12 cellular contexts compared by ENCODE assay signal in genomic region chr1:94736549-94736948, GRCh38.
DNase-seq lines count a peak whose midpoint lies in the region; ATAC-seq and TF ChIP-seq lines count a peak whose summit lies in the region.
"Had no signal": no experiment of that assay in that cellular context is flagged by ENCODE, and none has a peak within 500 bp of the region (broad histone marks: within the 10 kb centered on the region; RNA-seq: fewer than 3 reads in every experiment).

No MANE protein-coding gene starts in this region.

- no peak overlapping the region for H2AFZ ChIP-seq in hepatocyte
- H2AFZ ChIP-seq in smooth muscle cell (ENCODE audit: low read depth): no peak overlapping the region
- H2AFZ ChIP-seq: GM23248 had no signal

- ATAC-seq in left ventricle myocardium superior: no peak
- no peak for ATAC-seq in GM18517 (IDR thresholded peaks at IDR 0.05; ENCODE audit: unreplicated experiment)
- ATAC-seq: GM12878 had no signal

- WGBS in hepatocyte (ENCODE audit: low lambda C conversion rate, missing lambda C conversion rate): 73% methylated on average over 1 of the region's 1 CpG
- WGBS in smooth muscle cell (ENCODE audit: low lambda C conversion rate): 92% methylated on average over 1 of the region's 1 CpG

- no TSS peak for BruUV-seq in A673 (replicated peaks; lab: Mats Ljungman, UMichigan)

- H3K27ac ChIP-seq in A673 (ENCODE audit: low read depth, low read length, poor library complexity, severe bottlenecking) (peak overlapping the region; percentile 3), hepatocyte (peak overlapping the region; percentile 57), smooth muscle cell (ENCODE audit: low read depth) (peak overlapping the region; percentile 97)
- peak overlapping the region in 4 of 11 experiments; percentile 16 to 27 (median 20); a peak in 3 of 22 replicates for H3K27ac ChIP-seq in BLaER1 treated with 17β-estradiol and CSF1 and Interleukin-3, amounts not matched to agents 10 nM and 100 nM

- CTCF ChIA-PET in A673 (lab: Charles Lee): no interaction called here

- no peaks in the 10 kb centered on the region for H3K27me3 ChIP-seq in A673 (replicated peaks; ENCODE audit: insufficient read depth, low read depth, low read length, poor library complexity)
- H3K27me3 ChIP-seq in BLaER1 treated with 17β-estradiol and CSF1 and Interleukin-3, amounts not matched to agents 10 nM and 100 nM: no peaks in the 10 kb centered on the region
- H3K27me3 ChIP-seq in hepatocyte: no peaks in the 10 kb centered on the region
- no peaks in the 10 kb centered on the region for H3K27me3 ChIP-seq in smooth muscle cell (ENCODE audit: low read depth)

- H3F3A ChIP-seq in smooth muscle cell (ENCODE audit: low read depth): peaks cover 24% of the 10 kb centered on the region

- no peak overlapping the region for H3K9ac ChIP-seq in BLaER1 treated with 17β-estradiol and CSF1 and Interleukin-3, amounts not matched to agents 10 nM and 100 nM
- no peak overlapping the region for H3K9ac ChIP-seq in smooth muscle cell (ENCODE audit: low read depth)

- no peaks in the 10 kb centered on the region for H3K9me3 ChIP-seq in A673 (ENCODE audit: low read depth, low read length, poor library complexity, severe bottlenecking)
- no peaks in the 10 kb centered on the region for H3K9me3 ChIP-seq in BLaER1 treated with 17β-estradiol and CSF1 and Interleukin-3, amounts not matched to agents 10 nM and 100 nM (replicated peaks in 1 of 11)
- no peaks in the 10 kb centered on the region for H3K9me3 ChIP-seq in hepatocyte (ENCODE audit: low read depth)
- H3K9me3 ChIP-seq in smooth muscle cell (replicated peaks; ENCODE audit: low read depth): no peaks in the 10 kb centered on the region

- no peaks in the 10 kb centered on the region for H3K9me2 ChIP-seq in hepatocyte (replicated peaks; ENCODE audit: insufficient read depth)

- no peak overlapping the region for H3K4me3 ChIP-seq in A673 (ENCODE audit: low read depth, low read length, poor library complexity, severe bottlenecking)
- no peak overlapping the region for H3K4me3 ChIP-seq in BLaER1 treated with 17β-estradiol and CSF1 and Interleukin-3, amounts not matched to agents 10 nM and 100 nM
- no peak overlapping the region for H3K4me3 ChIP-seq in hepatocyte
- H3K4me3 ChIP-seq in smooth muscle cell: no peak overlapping the region
- H3K4me3 ChIP-seq: GM12878 had no signal

- peak overlapping the region in 10 of 11 experiments; percentile 23 to 76 (median 62); a peak in 16 of 22 replicates for H3K4me2 ChIP-seq in BLaER1 treated with 17β-estradiol and CSF1 and Interleukin-3, amounts not matched to agents 10 nM and 100 nM
- H3K4me2 ChIP-seq in hepatocyte (peak overlapping the region; percentile 11), smooth muscle cell (no peak overlapping the region)

- POLR2A ChIA-PET in A673 (lab: Charles Lee; ENCODE audit: low non-redundant PET): no interaction called here

- peaks cover 33% of the 10 kb centered on the region for H3K4me1 ChIP-seq in A673 (ENCODE audit: insufficient read depth, low read length, poor library complexity, severe bottlenecking)
- H3K4me1 ChIP-seq in BLaER1 treated with 17β-estradiol and CSF1 and Interleukin-3, amounts not matched to agents 10 nM and 100 nM: peaks cover 28 to 65% (median 42%) of the 10 kb centered on the region in 10 experiments
- H3K4me1 ChIP-seq in hepatocyte (ENCODE audit: insufficient read depth): peaks cover 25% of the 10 kb centered on the region
- peaks cover 13% of the 10 kb centered on the region for H3K4me1 ChIP-seq in smooth muscle cell (ENCODE audit: low read depth)

- DNase-seq in A673 (ENCODE audit: low spot score) (no peak), hepatocyte (ENCODE audit: low spot score) (no peak), smooth muscle cell (lab: John Stamatoyannopoulos, UW; ENCODE audit: unreplicated experiment) (no peak), HUDEP-2 (lab: John Stamatoyannopoulos, UW; ENCODE audit: unreplicated experiment in 76 of 76) (no peak), left ventricle myocardium superior (no peak)
- DNase-seq: Calu3; CD4-positive, CD25-positive, alpha-beta regulatory T cell; DMS 273 treated with DMSO at 0.1 percent for 48 hours had no signal

- H3K36me3 ChIP-seq in A673 (ENCODE audit: insufficient read depth, low read length, poor library complexity, severe bottlenecking) (no peaks in the 10 kb centered on the region), hepatocyte (replicated peaks; ENCODE audit: insufficient read depth, low read depth) (no peaks in the 10 kb centered on the region), smooth muscle cell (ENCODE audit: low read depth) (no peaks in the 10 kb centered on the region)
- no peaks in the 10 kb centered on the region for H3K36me3 ChIP-seq in BLaER1 treated with 17β-estradiol and CSF1 and Interleukin-3, amounts not matched to agents 10 nM and 100 nM

- H3K79me2 ChIP-seq in hepatocyte (peaks cover 3% of the 10 kb centered on the region), smooth muscle cell (ENCODE audit: low read depth) (no peaks in the 10 kb centered on the region)

- intact Hi-C loops in A673 (cut with micrococcal nuclease; ENCODE audit: unreplicated experiment) (no loop called here), left ventricle myocardium superior (cut with micrococcal nuclease) (no loop called here)

- TF ChIP-seq CTCF in A673 (conservative IDR thresholded peaks at IDR 0.05; ENCODE audit: low read depth, low read length): no peak
- no peak for TF ChIP-seq CTCF in hepatocyte (IDR thresholded peaks at IDR 0.05; ENCODE audit: poor library complexity)
- no peak for TF ChIP-seq CTCF in smooth muscle cell (IDR thresholded peaks at IDR 0.05; ENCODE audit: borderline replicate concordance, insufficient read depth, poor library complexity, severe bottlenecking)

- no peaks in the 10 kb centered on the region for H4K20me1 ChIP-seq in BLaER1 treated with 17β-estradiol and CSF1 and Interleukin-3, amounts not matched to agents 10 nM and 100 nM
- no peaks in the 10 kb centered on the region for H4K20me1 ChIP-seq in hepatocyte (ENCODE audit: insufficient read depth, poor library complexity, severe bottlenecking)
- no peaks in the 10 kb centered on the region for H4K20me1 ChIP-seq in smooth muscle cell (ENCODE audit: low read depth)
